Comparison of ENCODE assay signal across 27 cellular contexts in genomic region chr13:105984236-105984635, GRCh38.
DNase-seq lines count a peak whose midpoint lies in the region; ATAC-seq and TF ChIP-seq lines count a peak whose summit lies in the region.
"Had no signal": no experiment of that assay in that cellular context is flagged by ENCODE, and none has a peak within 500 bp of the region (broad histone marks: within the 10 kb centered on the region; RNA-seq: fewer than 3 reads in every experiment).

No MANE protein-coding gene starts in this region.

- no TSS peak for BruUV-seq in MCF 10A (replicated peaks; lab: Mats Ljungman, UMichigan)

- TF ChIP-seq POLR2A in breast epithelium (IDR thresholded peaks at IDR 0.05) (no peak), esophagus muscularis mucosa (IDR thresholded peaks at IDR 0.05; ENCODE audit: low read depth) (no peak)

- H3K9me3 Mint-ChIP-seq in MCF 10A (ENCODE audit: unreplicated experiment): peaks cover 8% of the 10 kb centered on the region
- peaks cover 5% of the 10 kb centered on the region for H3K9me3 Mint-ChIP-seq in mesothelial cell of epicardium
- H3K9me3 Mint-ChIP-seq in stimulated activated memory B cell treated with anti-CD40 and anti-IgM and Interleukin-4, amounts not matched to agents 10 μg/mL and 1 μg/mL and 100 μg/mL, for 72 hours: peaks cover 5% of the 10 kb centered on the region
- H3K9me3 Mint-ChIP-seq: H9, HFFc6 had no signal

- peak; percentile 38 for ATAC-seq in esophagus mucosa
- no peak for ATAC-seq in stimulated activated memory B cell treated with anti-CD40 and anti-IgM and Interleukin-4, amounts not matched to agents 10 μg/mL and 1 μg/mL and 100 μg/mL, for 72 hours
- ATAC-seq: GM12878, HepG2, K562, Panc1, Right ventricle myocardium inferior had no signal

- CTCF ChIA-PET in MCF 10A (lab: Yijun Ruan, JAX): interaction anchor here (1.1 kb wide), 1 partner anchor 9 kb away, joined by 6 read pairs; no protein-coding TSS in a partner anchor

- TF ChIP-seq EP300 in esophagus muscularis mucosa (IDR thresholded peaks at IDR 0.05): no peak

- H3K4me1 Mint-ChIP-seq in MCF 10A (ENCODE audit: insufficient read depth, unreplicated experiment) (peaks cover 19% of the 10 kb centered on the region), mesothelial cell of epicardium (peaks cover 49% of the 10 kb centered on the region)
- no peaks in the 10 kb centered on the region for H3K4me1 Mint-ChIP-seq in stimulated activated memory B cell treated with anti-CD40 and anti-IgM and Interleukin-4, amounts not matched to agents 10 μg/mL and 1 μg/mL and 100 μg/mL, for 72 hours

- intact Hi-C loops in MCF 10A (cut with micrococcal nuclease) (no loop called here), breast epithelium (cut with DNase I; ENCODE audit: low total_unique reads) (no loop called here), esophagus muscularis mucosa (cut with DNase I) (no loop called here)

- H3K27me3 Mint-ChIP-seq in MCF 10A (ENCODE audit: insufficient read depth, unreplicated experiment) (no peaks in the 10 kb centered on the region), mesothelial cell of epicardium (ENCODE audit: low read depth) (no peaks in the 10 kb centered on the region)
- H3K27me3 Mint-ChIP-seq in stimulated activated memory B cell treated with anti-CD40 and anti-IgM and Interleukin-4, amounts not matched to agents 10 μg/mL and 1 μg/mL and 100 μg/mL, for 72 hours: no peaks in the 10 kb centered on the region
- H3K27me3 Mint-ChIP-seq: CD4-positive, alpha-beta T cell had no signal

- DNase-seq in MCF 10A (ENCODE audit: unreplicated experiment) (peak; percentile 71), breast epithelium (ENCODE audit: low spot score in 2 of 2) (no peak), mesothelial cell of epicardium (ENCODE audit: low spot score in 2 of 2, unreplicated experiment in 2 of 2) (no peak), esophagus muscularis mucosa (ENCODE audit: extremely low spot score) (no peak), RPMI8226 (no peak), NCI-H82 treated with DMSO at 0.1 percent for 48 hours (lab: John Stamatoyannopoulos, UW; ENCODE audit: unreplicated experiment) (no peak)
- DNase-seq: ACHN; CD4-positive, alpha-beta T cell; COR-L47; DMS 273 treated with DMSO at 0.1 percent for 48 hours; DMS79 treated with DMSO at 0.1 percent for 48 hours; H9; HFFc6; MM.1S; NCI-H1048; NCI-H1417 treated with DMSO at 0.1 percent for 48 hours; NCI-H187 had no signal

- H3K4me3 Mint-ChIP-seq in MCF 10A (ENCODE audit: unreplicated experiment) (no peak overlapping the region), mesothelial cell of epicardium (no peak overlapping the region)
- no peak overlapping the region for H3K4me3 Mint-ChIP-seq in stimulated activated memory B cell treated with anti-CD40 and anti-IgM and Interleukin-4, amounts not matched to agents 10 μg/mL and 1 μg/mL and 100 μg/mL, for 72 hours
- H3K4me3 Mint-ChIP-seq: CD4-positive, alpha-beta T cell; H9; HFFc6 had no signal

- H3K4me3 ChIP-seq in breast epithelium (no peak overlapping the region), esophagus muscularis mucosa (no peak overlapping the region)
- H3K4me3 ChIP-seq: BLaER1, GM12878, K562 had no signal

- H3K4me1 ChIP-seq in breast epithelium (no peaks in the 10 kb centered on the region), esophagus muscularis mucosa (no peaks in the 10 kb centered on the region)
- H3K4me1 ChIP-seq: BLaER1 had no signal

- H3K27ac Mint-ChIP-seq in MCF 10A (ENCODE audit: low read depth, unreplicated experiment) (peak overlapping the region; percentile 22), mesothelial cell of epicardium (peak overlapping the region; percentile 65)
- no peak overlapping the region for H3K27ac Mint-ChIP-seq in stimulated activated memory B cell treated with anti-CD40 and anti-IgM and Interleukin-4, amounts not matched to agents 10 μg/mL and 1 μg/mL and 100 μg/mL, for 72 hours
- H3K27ac Mint-ChIP-seq: CD4-positive, alpha-beta T cell; H9; HFFc6 had no signal

- WGBS in esophagus muscularis mucosa: 98% methylated on average over 3 of the region's 3 CpGs

- H3K27me3 ChIP-seq in breast epithelium: no peaks in the 10 kb centered on the region
- H3K27me3 ChIP-seq in esophagus muscularis mucosa: no peaks in the 10 kb centered on the region
- H3K27me3 ChIP-seq: BLaER1 had no signal

- TF ChIP-seq CTCF in MCF 10A (IDR thresholded peaks at IDR 0.05; ENCODE audit: unreplicated experiment) (no peak), breast epithelium (IDR thresholded peaks at IDR 0.05) (no peak), mesothelial cell of epicardium (IDR thresholded peaks at IDR 0.05; ENCODE audit: unreplicated experiment) (no peak), esophagus muscularis mucosa (IDR thresholded peaks at IDR 0.05) (no peak)

- no peaks in the 10 kb centered on the region for H3K36me3 ChIP-seq in breast epithelium
- H3K36me3 ChIP-seq in esophagus muscularis mucosa: no peaks in the 10 kb centered on the region
- H3K36me3 ChIP-seq: BLaER1 had no signal

- H3K27ac ChIP-seq in breast epithelium: no peak overlapping the region
- H3K27ac ChIP-seq in esophagus muscularis mucosa (replicated peaks in 1 of 4): no peak overlapping the region
- H3K27ac ChIP-seq: 22Rv1, BLaER1, HL-60 had no signal

- H3K36me3 Mint-ChIP-seq in MCF 10A (ENCODE audit: insufficient read depth, unreplicated experiment) (no peaks in the 10 kb centered on the region), mesothelial cell of epicardium (no peaks in the 10 kb centered on the region)
- no peaks in the 10 kb centered on the region for H3K36me3 Mint-ChIP-seq in stimulated activated memory B cell treated with anti-CD40 and anti-IgM and Interleukin-4, amounts not matched to agents 10 μg/mL and 1 μg/mL and 100 μg/mL, for 72 hours

- H3K9me3 ChIP-seq in breast epithelium (no peaks in the 10 kb centered on the region), esophagus muscularis mucosa (no peaks in the 10 kb centered on the region)
- H3K9me3 ChIP-seq: BLaER1 had no signal

- POLR2A ChIA-PET in MCF 10A (lab: Yijun Ruan, JAX): interaction anchor here (0.6 to 1.7 kb wide), 6 partner anchors 10 to 551 kb away, joined by 3 to 6 read pairs (median 3); partner anchors contain the start of gene EFNB2
